In the genomic region with DNA sequence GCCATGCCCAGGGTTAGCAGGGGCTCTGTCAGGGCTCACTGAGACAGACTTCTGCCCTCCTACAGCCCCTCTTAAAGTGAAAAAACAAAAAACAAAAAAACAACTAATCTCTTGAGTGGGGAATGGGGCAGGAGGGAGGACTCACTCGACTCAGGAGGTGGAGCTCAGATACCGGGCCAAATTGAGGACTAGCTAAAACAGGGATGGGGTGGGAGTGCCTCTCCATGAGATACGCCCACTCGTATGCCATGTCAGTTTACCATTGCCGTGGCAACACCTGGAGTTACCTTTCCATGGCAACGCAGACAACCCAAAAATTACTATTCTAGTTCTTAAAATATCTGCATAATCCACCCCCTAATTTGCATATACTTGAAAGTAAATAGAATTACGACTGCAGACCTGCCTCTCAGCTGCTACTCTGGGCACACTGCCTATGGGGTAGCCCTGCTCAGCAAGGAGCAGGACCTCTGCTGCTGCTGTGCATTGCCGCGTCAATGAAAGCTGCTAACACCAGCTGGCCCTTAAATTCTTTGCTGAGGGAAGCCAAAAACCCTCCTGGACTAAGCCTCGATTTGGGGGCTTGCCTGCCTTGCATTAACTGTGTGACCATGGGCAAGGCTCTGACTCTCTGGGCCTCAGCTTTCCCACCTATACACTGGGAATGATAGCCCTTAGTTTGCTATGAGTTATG, we compare ENCODE assay signal across 1 cellular context.
A peak's percentile ranks its signal among the peaks of the same experiment; 100 is the strongest.
TF ChIP-seq lines count a peak whose summit lies in the region.

No MANE protein-coding gene starts in this region.

TF ChIP-seq in H1, 55 proteins besides CTCF, POLR2A, EP300 and RAD21:
- peak; percentile 91 for TF ChIP-seq EGR1 (IDR thresholded peaks at IDR 0.05; ENCODE audit: borderline replicate concordance, low read depth, low read length)
- no peak for TF ChIP-seq TCF12 (IDR thresholded peaks at IDR 0.05; ENCODE audit: low read depth, low read length)
- 0 out of 4 replicates have a peak, but pooled peaks have one; percentile 13 to 65 for TF ChIP-seq SIN3A (conservative IDR thresholded peaks at IDR 0.05 in 1 of 2, IDR thresholded peaks at IDR 0.05 in 1 of 2; ENCODE audit: low read depth in 1 of 2, low read length in 2 of 2)
- TF ChIP-seq TAF7 (optimal IDR thresholded peaks at IDR 0.05; ENCODE audit: borderline replicate concordance, low read depth, low read length), result no peak
